In the genomic region with DNA sequence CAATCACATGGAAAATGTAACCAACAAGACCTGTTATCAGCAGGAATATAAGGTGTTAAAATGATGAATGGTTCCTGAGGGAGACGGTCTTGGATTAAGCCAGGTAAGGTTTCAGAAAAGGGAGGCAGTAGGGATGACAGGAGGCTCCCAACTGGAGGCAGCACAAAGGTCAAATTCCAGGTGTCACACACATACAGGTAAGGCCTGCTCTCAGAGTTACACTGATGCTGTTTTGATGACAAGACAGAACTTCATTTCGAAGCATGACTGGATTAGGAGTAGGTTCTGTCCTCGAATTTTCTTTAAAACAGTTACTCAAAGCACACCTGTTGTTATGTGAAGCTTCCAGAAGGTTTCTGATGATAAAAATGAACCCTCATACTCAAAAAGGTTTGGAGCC, we compare ENCODE assay signal across 19 cellular contexts.
"Had no signal": no experiment of that assay in that cellular context is flagged by ENCODE, and none has a peak within 500 bp of the region (broad histone marks: within the 10 kb centered on the region; RNA-seq: fewer than 3 reads in every experiment).

No MANE protein-coding gene starts in this region.

- H3K36me3 ChIP-seq: thoracic aorta had no signal

- H3K9me3 Mint-ChIP-seq: activated CD4-positive, alpha-beta T cell treated with anti-CD3 and anti-CD28 coated beads, Interleukin-2, amount 10 ng/mL, durations not matched to agents 24 days and 14 days; activated naive CD8-positive, alpha-beta T cell treated with anti-CD3 and anti-CD28 coated beads, Interleukin-2, amount 10 ng/mL, durations not matched to agents 7 days and 5 days; dendritic cell treated with granulocyte-macrophage colony-stimulating factor and Interleukin-4, amounts not matched to agents 40 ng/mL and 50 ng/mL, for 4 days; effector memory CD8-positive, alpha-beta T cell; mesothelial cell of epicardium; naive B cell; T-cell had no signal

- H3K27ac Mint-ChIP-seq: activated CD4-positive, alpha-beta T cell treated with anti-CD3 and anti-CD28 coated beads, Interleukin-2, amount 10 ng/mL, durations not matched to agents 24 days and 14 days; activated CD8-positive, alpha-beta memory T cell treated with anti-CD3 and anti-CD28 coated beads, Interleukin-2, amount 10 ng/mL, durations not matched to agents 7 days and 5 days; activated naive CD8-positive, alpha-beta T cell treated with anti-CD3 and anti-CD28 coated beads, Interleukin-2, amount 10 ng/mL, durations not matched to agents 7 days and 5 days; dendritic cell treated with granulocyte-macrophage colony-stimulating factor and Interleukin-4, amounts not matched to agents 40 ng/mL and 50 ng/mL, for 4 days; mesothelial cell of epicardium; progenitor cell of endocrine pancreas; T-cell had no signal

- H3K4me3 ChIP-seq: lower lobe of right lung, thoracic aorta had no signal

- H3K9me3 ChIP-seq: lower lobe of right lung, thoracic aorta had no signal

- FAIRE-seq: urothelium cell line had no signal

- H3K27ac ChIP-seq: thoracic aorta had no signal

- DNase-seq: activated CD4-positive, alpha-beta T cell treated with anti-CD3 and anti-CD28 coated beads, Interleukin-2, amount 10 ng/mL, durations not matched to agents 24 days and 14 days; activated CD8-positive, alpha-beta memory T cell treated with anti-CD3 and anti-CD28 coated beads, Interleukin-2, amount 10 ng/mL, durations not matched to agents 7 days and 5 days; activated naive CD8-positive, alpha-beta T cell treated with anti-CD3 and anti-CD28 coated beads, Interleukin-2, amount 10 ng/mL, durations not matched to agents 7 days and 5 days; activated T-cell treated with anti-CD3 and anti-CD28 coated beads, Interleukin-2, amount 50 U/mL, for 48 hours; cerebellar nuclear complex; effector memory CD8-positive, alpha-beta T cell; erythroblast; kidney glomerular epithelial cell; lower lobe of right lung; naive B cell; stimulated activated CD4-positive, alpha-beta T cell treated with anti-CD3 and anti-CD28 coated beads, Interleukin-12 subunit alpha, Interleukin-12 subunit beta, amount 100 ng/mL, for 4 hours; stimulated activated naive CD8-positive, alpha-beta T cell treated with anti-CD3 and anti-CD28 coated beads, Interleukin-15, Interleukin-2, amounts not matched to agents 100 U/mL and 50 U/mL, for 24 hours; T-cell; T1000 had no signal

- H3K27me3 Mint-ChIP-seq: activated CD4-positive, alpha-beta T cell treated with anti-CD3 and anti-CD28 coated beads, Interleukin-2, amount 10 ng/mL, durations not matched to agents 24 days and 14 days; activated CD8-positive, alpha-beta memory T cell treated with anti-CD3 and anti-CD28 coated beads, Interleukin-2, amount 10 ng/mL, durations not matched to agents 7 days and 5 days; activated naive CD8-positive, alpha-beta T cell treated with anti-CD3 and anti-CD28 coated beads, Interleukin-2, amount 10 ng/mL, durations not matched to agents 7 days and 5 days; dendritic cell treated with granulocyte-macrophage colony-stimulating factor and Interleukin-4, amounts not matched to agents 40 ng/mL and 50 ng/mL, for 4 days; effector memory CD8-positive, alpha-beta T cell; naive B cell; progenitor cell of endocrine pancreas; T-cell had no signal

- ATAC-seq: activated CD8-positive, alpha-beta memory T cell treated with anti-CD3 and anti-CD28 coated beads, Interleukin-2, amount 10 ng/mL, durations not matched to agents 7 days and 5 days; effector memory CD8-positive, alpha-beta T cell; lower lobe of right lung; stimulated activated naive CD8-positive, alpha-beta T cell treated with anti-CD3 and anti-CD28 coated beads, Interleukin-15, Interleukin-2, amounts not matched to agents 100 U/mL and 50 U/mL, for 24 hours; T-cell had no signal

- H3K36me3 Mint-ChIP-seq: mesothelial cell of epicardium, naive B cell had no signal

- H3K4me3 Mint-ChIP-seq: activated CD4-positive, alpha-beta T cell treated with anti-CD3 and anti-CD28 coated beads, Interleukin-2, amount 10 ng/mL, durations not matched to agents 24 days and 14 days; activated CD8-positive, alpha-beta memory T cell treated with anti-CD3 and anti-CD28 coated beads, Interleukin-2, amount 10 ng/mL, durations not matched to agents 7 days and 5 days; activated naive CD8-positive, alpha-beta T cell treated with anti-CD3 and anti-CD28 coated beads, Interleukin-2, amount 10 ng/mL, durations not matched to agents 7 days and 5 days; dendritic cell treated with granulocyte-macrophage colony-stimulating factor and Interleukin-4, amounts not matched to agents 40 ng/mL and 50 ng/mL, for 4 days; effector memory CD8-positive, alpha-beta T cell; mesothelial cell of epicardium; T-cell had no signal
